ENCODE assay signal across 34 cellular contexts in the genomic region with DNA sequence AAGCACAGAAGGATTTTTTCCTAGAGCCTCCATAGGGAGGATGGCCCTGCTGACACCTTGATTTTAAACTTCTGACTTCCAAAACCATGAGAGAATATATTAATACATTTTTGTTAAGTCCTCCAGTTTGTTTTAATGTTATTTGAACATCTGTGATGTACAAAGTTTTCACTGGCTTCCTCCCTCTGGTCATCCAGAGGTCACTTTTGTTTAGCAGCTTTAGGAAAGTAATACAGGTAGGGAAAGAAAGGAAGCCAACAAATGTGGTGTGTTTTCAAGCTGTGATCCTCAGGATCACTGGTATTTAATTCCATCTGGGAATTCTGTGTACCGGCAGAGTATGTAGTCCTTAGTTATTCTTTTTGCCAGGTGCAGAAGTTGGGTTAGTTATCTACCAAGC.
"Had no signal": no experiment of that assay in that cellular context is flagged by ENCODE, and none has a peak within 500 bp of the region (broad histone marks: within the 10 kb centered on the region; RNA-seq: fewer than 3 reads in every experiment).

No MANE protein-coding gene starts in this region.

- H3K4me1 ChIP-seq: adrenal gland, ascending aorta, body of pancreas, breast epithelium had no signal

- FAIRE-seq: astrocyte, bronchial epithelial cell had no signal

- H3K4me3 ChIP-seq: adrenal gland, ascending aorta, body of pancreas, breast epithelium, cardiac muscle cell had no signal

- H3K36me3 ChIP-seq: adrenal gland, ascending aorta, brain microvascular endothelial cell, breast epithelium, cardiac muscle cell had no signal

- DNase-seq: activated effector memory CD4-positive, alpha-beta T cell treated with anti-CD3 and anti-CD28 coated beads, Interleukin-2, amount 50 U/mL, for 16 hours; activated effector memory CD4-positive, alpha-beta T cell treated with Interleukin-2 at 50 U/mL for 16 hours; activated gamma-delta T cell; activated gamma-delta T cell treated with Interleukin-2 at 50 U/mL for 16 hours; activated naive CD4-positive, alpha-beta T cell; activated naive CD4-positive, alpha-beta T cell treated with anti-CD3 and anti-CD28 coated beads for 36 hours; activated naive CD4-positive, alpha-beta T cell treated with anti-CD3 and anti-CD28 coated beads, Interleukin-2, amount 10 ng/mL, durations not matched to agents 7 days and 5 days; activated naive CD4-positive, alpha-beta T cell treated with anti-CD3 and anti-CD28 coated beads, Interleukin-2, amount 50 U/mL, for 16 hours; activated naive CD4-positive, alpha-beta T cell treated with Interleukin-2 at 50 U/mL for 16 hours; activated naive CD8-positive, alpha-beta T cell treated with anti-CD3 and anti-CD28 coated beads for 36 hours; activated naive CD8-positive, alpha-beta T cell treated with anti-CD3 and anti-CD28 coated beads, Interleukin-2, amount 10 ng/mL, durations not matched to agents 7 days and 5 days; activated naive CD8-positive, alpha-beta T cell treated with anti-CD3 and anti-CD28 coated beads, Interleukin-2, amount 50 U/mL, for 24 hours; activated T-cell treated with anti-CD3 and anti-CD28 coated beads for 4 hours; activated T-cell treated with anti-CD3 and anti-CD28 coated beads, Interleukin-2, amount 50 U/mL, for 1 hour; activated T-cell treated with anti-CD3 and anti-CD28 coated beads, Interleukin-2, amount 50 U/mL, for 24 hours; activated T-cell treated with anti-CD3 and anti-CD28 coated beads, Interleukin-2, amount 50 U/mL, for 4 hours; activated T-cell treated with anti-CD3 and anti-CD28 coated beads, Interleukin-2, amount 50 U/mL, for 48 hours; activated T-cell treated with anti-CD3 and anti-CD28 coated beads, Interleukin-2, amount 50 U/mL, for 72 hours; adrenal gland; amniotic stem cell; amygdala; aorta; body of pancreas; brain microvascular endothelial cell; caudate nucleus; central memory CD4-positive, alpha-beta T cell; cerebellar nuclear complex had no signal

- H3K27me3 ChIP-seq: adrenal gland, ascending aorta, body of pancreas, brain microvascular endothelial cell, breast epithelium, cardiac muscle cell had no signal

- H3K9me3 ChIP-seq: adrenal gland, ascending aorta, body of pancreas, breast epithelium had no signal

- H3K27ac ChIP-seq: adrenal gland, ascending aorta, body of pancreas, brain microvascular endothelial cell, breast epithelium, cardiac muscle cell had no signal

- ATAC-seq: activated naive CD4-positive, alpha-beta T cell treated with anti-CD3 and anti-CD28 coated beads, Interleukin-2, amount 50 U/mL, for 72 hours; activated naive CD8-positive, alpha-beta T cell treated with anti-CD3 and anti-CD28 coated beads, Interleukin-2, amount 50 U/mL, for 24 hours; activated T-cell treated with anti-CD3 and anti-CD28 coated beads, Interleukin-2, amount 50 U/mL, for 4 hours; activated T-cell treated with anti-CD3 and anti-CD28 coated beads, Interleukin-2, amount 50 U/mL, for 72 hours; activated T-helper 17 cell treated with anti-CD3 and anti-CD28 coated beads, Interleukin-2, amount 50 U/mL, for 72 hours; body of pancreas had no signal
